In the genomic region with DNA sequence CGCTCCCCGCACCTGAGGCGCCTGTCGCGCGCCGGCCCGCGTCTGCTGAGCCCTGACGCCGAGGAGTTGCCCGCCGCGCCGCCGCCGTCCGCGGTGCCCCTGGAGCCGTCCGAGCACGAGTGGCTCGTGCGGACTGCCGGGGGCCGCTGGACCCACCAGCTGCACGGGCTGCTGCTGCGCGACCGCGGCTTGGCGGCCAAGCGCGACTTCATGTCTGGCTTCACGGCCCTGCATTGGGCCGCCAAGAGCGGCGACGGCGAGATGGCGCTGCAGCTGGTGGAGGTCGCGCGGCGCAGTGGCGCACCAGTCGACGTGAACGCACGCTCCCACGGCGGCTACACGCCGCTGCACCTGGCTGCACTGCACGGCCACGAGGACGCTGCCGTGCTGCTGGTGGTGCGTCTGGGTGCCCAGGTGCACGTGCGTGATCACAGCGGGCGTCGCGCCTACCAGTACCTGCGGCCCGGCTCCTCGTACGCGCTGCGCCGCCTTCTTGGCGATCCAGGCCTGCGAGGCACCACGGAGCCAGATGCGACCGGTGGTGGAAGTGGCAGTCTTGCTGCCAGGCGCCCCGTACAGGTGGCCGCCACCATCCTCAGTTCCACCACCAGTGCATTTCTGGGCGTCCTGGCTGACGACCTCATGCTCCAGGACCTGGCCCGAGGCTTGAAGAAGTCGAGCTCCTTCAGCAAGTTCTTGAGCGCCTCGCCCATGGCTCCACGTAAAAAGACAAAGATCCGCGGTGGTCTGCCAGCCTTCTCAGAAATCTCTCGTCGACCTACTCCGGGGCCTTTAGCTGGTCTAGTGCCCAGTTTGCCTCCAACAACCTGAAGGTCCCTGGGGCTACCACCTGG, we compare ENCODE assay signal across 11 cellular contexts. TPM values are rescaled to one million over a fixed set of nuclear protein-coding genes. Genes with fewer than 3 reads are reported as not detected.
DNase-seq lines count a peak whose midpoint lies in the region; ATAC-seq, FAIRE-seq and TF ChIP-seq lines count a peak whose summit lies in the region.
"Had no signal": no experiment of that assay in that cellular context is flagged by ENCODE, and none has a peak within 500 bp of the region (broad histone marks: within the 10 kb centered on the region; RNA-seq: fewer than 3 reads in every experiment).

No MANE protein-coding gene starts in this region.

- POLR2A ChIA-PET in MCF 10A (lab: Yijun Ruan, JAX), result interaction anchor here (0.6 to 1.3 kb wide), 5 partner anchors 14 to 58 kb away, joined by 3 to 5 read pairs (median 3); partner anchors contain the start of genes GDF9, SHROOM1 and UQCRQ
- POLR2A ChIA-PET in endothelial cell of umbilical vein (lab: Charles Lee), result interaction anchor here (1.2 kb wide), 1 partner anchor 15 kb away, joined by 3 read pairs; no protein-coding TSS in a partner anchor
- POLR2A ChIA-PET in naive thymus-derived CD8-positive, alpha-beta T cell (lab: Charles Lee), result interaction anchor here (1.5 to 2.0 kb wide), 2 partner anchors 14 to 77 kb away, joined by 3 to 4 read pairs; partner anchors contain the start of gene KIF3A
- POLR2A ChIA-PET in HEK293T (lab: Yijun Ruan, JAX), result interaction anchor here (1.1 to 1.8 kb wide), 3 partner anchors 14 to 52 kb away, joined by 3 to 8 read pairs (median 4); partner anchors contain the start of genes GDF9, SEPTIN8 and UQCRQ

- H3K4me3 ChIP-seq in mammary epithelial cell (replicated peaks in 1 of 3; ENCODE audit: insufficient read depth in 1 of 3, low read depth in 2 of 3, low read length in 3 of 3) (no peak overlapping the region), endothelial cell of umbilical vein (replicated peaks in 1 of 3; ENCODE audit: insufficient read depth in 1 of 3, low read depth in 1 of 3, low read length in 3 of 3) (peak overlapping the region in 1 of 3 experiments; percentile 11), upper lobe of right lung (peak overlapping the region; percentile 40)

- peaks cover 9% of the 10 kb centered on the region for H3K27me3 ChIP-seq in mammary epithelial cell (ENCODE audit: insufficient read depth, low read length)
- peaks cover 15 to 31% of the 10 kb centered on the region in 2 experiments for H3K27me3 ChIP-seq in endothelial cell of umbilical vein (ENCODE audit: control insufficient read depth in 2 of 2, insufficient read depth in 2 of 2, low read length in 2 of 2)
- H3K27me3 ChIP-seq in upper lobe of right lung, result peaks cover 32% of the 10 kb centered on the region

- H3K4me2 ChIP-seq in mammary epithelial cell (ENCODE audit: insufficient read depth, low read depth, low read length) (no peak overlapping the region), endothelial cell of umbilical vein (ENCODE audit: insufficient read depth, low read length) (no peak overlapping the region)

- BruUV-seq in MCF 10A (replicated peaks; lab: Mats Ljungman, UMichigan) (no TSS peak), mammary epithelial cell (replicated peaks; lab: Mats Ljungman, UMichigan) (no TSS peak), endothelial cell of umbilical vein (replicated peaks; lab: Mats Ljungman, UMichigan) (no TSS peak)

- H3K9me1 ChIP-seq in endothelial cell of umbilical vein (replicated peaks; ENCODE audit: control insufficient read depth, extremely low read depth, insufficient read depth, low read length), result no peaks in the 10 kb centered on the region

- DNase-seq in MCF 10A (ENCODE audit: unreplicated experiment) (no peak), mammary epithelial cell (no peak), endothelial cell of umbilical vein (ENCODE audit: low read depth, low spot score) (no peak), upper lobe of right lung (no peak), HEK293T (ENCODE audit: extremely low spot score) (no peak), SK-N-DZ (ENCODE audit: low spot score) (no peak)
- no peak for DNase-seq in naive thymus-derived CD8-positive, alpha-beta T cell
- DNase-seq in NK-92 treated with Interleukin-12 subunit alpha and Interleukin-12 subunit beta, amount 100 ng/mL, for 24 hours (lab: John Stamatoyannopoulos, UW), result no peak
- DNase-seq: NCI-H1105 treated with DMSO at 0.1 percent for 48 hours had no signal

- no peak overlapping the region for H3K27ac Mint-ChIP-seq in MCF 10A (ENCODE audit: low read depth, unreplicated experiment)
- H3K27ac Mint-ChIP-seq in naive thymus-derived CD8-positive, alpha-beta T cell, result no peak overlapping the region

- no peak for TF ChIP-seq POLR2A in endothelial cell of umbilical vein (IDR thresholded peaks at IDR 0.05; ENCODE audit: low read depth, low read length)

- H3K4me3 Mint-ChIP-seq in MCF 10A (ENCODE audit: unreplicated experiment), result peak overlapping the region; percentile 43
- H3K4me3 Mint-ChIP-seq in naive thymus-derived CD8-positive, alpha-beta T cell, result peak overlapping the region in 9 of 10 donors; percentile 46 to 72 (median 51)

- intact Hi-C loops in MCF 10A (cut with micrococcal nuclease) (no loop called here), mammary epithelial cell (cut with micrococcal nuclease) (no loop called here), endothelial cell of umbilical vein (cut with micrococcal nuclease) (loop anchor here (1.0 kb wide), 1 partner anchor 32 kb away; no protein-coding TSS in a partner anchor), upper lobe of right lung (cut with DNase I) (no loop called here)

- no peak overlapping the region for H3K27ac ChIP-seq in mammary epithelial cell (ENCODE audit: insufficient read depth, low read depth, low read length)
- H3K27ac ChIP-seq in endothelial cell of umbilical vein (ENCODE audit: insufficient read depth, low read depth, low read length), result no peak overlapping the region
- no peak overlapping the region for H3K27ac ChIP-seq in upper lobe of right lung

- ATAC-seq in naive thymus-derived CD8-positive, alpha-beta T cell, result no peak
- peak; percentile 4 for ATAC-seq in upper lobe of right lung

- H3K4me1 Mint-ChIP-seq in MCF 10A (ENCODE audit: insufficient read depth, unreplicated experiment), result peaks cover 4% of the 10 kb centered on the region
- peaks cover 9 to 19% (median 16%) of the 10 kb centered on the region in 4 donors for H3K4me1 Mint-ChIP-seq in naive thymus-derived CD8-positive, alpha-beta T cell

- no peaks in the 10 kb centered on the region for H3K36me3 ChIP-seq in mammary epithelial cell (ENCODE audit: insufficient read depth, low read length)
- H3K36me3 ChIP-seq in endothelial cell of umbilical vein (ENCODE audit: control insufficient read depth in 2 of 2, extremely low read depth in 1 of 2, insufficient read depth in 2 of 2, low read length in 2 of 2), result no peaks in the 10 kb centered on the region
- no peaks in the 10 kb centered on the region for H3K36me3 ChIP-seq in upper lobe of right lung

- no peaks in the 10 kb centered on the region for H4K20me1 ChIP-seq in mammary epithelial cell (ENCODE audit: insufficient read depth, low read length)
- no peaks in the 10 kb centered on the region for H4K20me1 ChIP-seq in endothelial cell of umbilical vein (replicated peaks; ENCODE audit: control insufficient read depth, extremely low read depth, insufficient read depth, low read length)

- H3K79me2 ChIP-seq in mammary epithelial cell (ENCODE audit: insufficient read depth, low read length) (no peaks in the 10 kb centered on the region), endothelial cell of umbilical vein (ENCODE audit: control insufficient read depth, insufficient read depth, low read length) (no peaks in the 10 kb centered on the region)

- dilution Hi-C loops in mammary epithelial cell (cut with HindIII; ENCODE audit: low sequenced_read_pairs) (no loop called here), endothelial cell of umbilical vein (cut with MboI; ENCODE audit: extremely low pct_ligation_motif_present, low sequenced_read_pairs) (no loop called here)

- peaks cover 6% of the 10 kb centered on the region for H3K36me3 Mint-ChIP-seq in MCF 10A (ENCODE audit: insufficient read depth, unreplicated experiment)
- no peaks in the 10 kb centered on the region for H3K36me3 Mint-ChIP-seq in naive thymus-derived CD8-positive, alpha-beta T cell

- CTCF ChIA-PET in MCF 10A (lab: Yijun Ruan, JAX) (interaction anchor here (0.6 to 1.6 kb wide), 5 partner anchors 11 to 288 kb away, joined by 3 to 11 read pairs (median 4); no protein-coding TSS in a partner anchor), mammary epithelial cell (lab: Charles Lee; ENCODE audit: low non-redundant PET) (interaction anchor here (0.6 kb wide), 1 partner anchor 401 kb away, joined by 7 read pairs; no protein-coding TSS in a partner anchor), endothelial cell of umbilical vein (lab: Charles Lee) (interaction anchor here (0.7 to 2.6 kb wide), 12 partner anchors 13 to 308 kb away, joined by 3 to 14 read pairs (median 4); partner anchors contain the start of genes CCNI2 and SHROOM1), HEK293T (lab: Yijun Ruan, JAX) (interaction anchor here (0.6 to 1.2 kb wide), 7 partner anchors 12 to 181 kb away, joined by 3 to 9 read pairs (median 3); partner anchors contain the start of gene GDF9)

- FAIRE-seq in endothelial cell of umbilical vein (lab: Jason Lieb, UNC), result no peak

- 93% methylated on average over 52 of the region's 92 CpGs for WGBS in mammary epithelial cell (ENCODE audit: low coverage, missing lambda C conversion rate)

- TF ChIP-seq CTCF in MCF 10A (IDR thresholded peaks at IDR 0.05; ENCODE audit: unreplicated experiment) (no peak), mammary epithelial cell (conservative IDR thresholded peaks at IDR 0.05 in 1 of 2, IDR thresholded peaks at IDR 0.05 in 1 of 2; ENCODE audit: extremely low read depth in 1 of 2, insufficient read depth in 1 of 2, low read depth in 1 of 2, low read length in 2 of 2) (no peak), endothelial cell of umbilical vein (IDR thresholded peaks at IDR 0.05; ENCODE audit: extremely low read depth in 1 of 2, insufficient read depth in 1 of 2, low read depth in 1 of 2, low read length in 2 of 2) (no peak), upper lobe of right lung (IDR thresholded peaks at IDR 0.05) (no peak)

- H3K9me3 Mint-ChIP-seq in MCF 10A (ENCODE audit: unreplicated experiment), result no peaks in the 10 kb centered on the region
- peaks cover 0 to 2% (median 0%) of the 10 kb centered on the region in 9 donors for H3K9me3 Mint-ChIP-seq in naive thymus-derived CD8-positive, alpha-beta T cell

- H3K4me1 ChIP-seq in mammary epithelial cell (ENCODE audit: insufficient read depth, low read length) (peaks cover 7% of the 10 kb centered on the region), endothelial cell of umbilical vein (ENCODE audit: control insufficient read depth, extremely low read depth, insufficient read depth, low read length) (no peaks in the 10 kb centered on the region), upper lobe of right lung (peaks cover 13% of the 10 kb centered on the region)

- H2AFZ ChIP-seq in mammary epithelial cell (ENCODE audit: low read depth, low read length), result no peak overlapping the region
- H2AFZ ChIP-seq in endothelial cell of umbilical vein (ENCODE audit: low read depth, low read length), result peak overlapping the region; percentile 76

- H3K9me3 ChIP-seq in mammary epithelial cell (replicated peaks; ENCODE audit: insufficient read depth, low read length) (no peaks in the 10 kb centered on the region), endothelial cell of umbilical vein (replicated peaks; ENCODE audit: control insufficient read depth, insufficient read depth, low read length) (no peaks in the 10 kb centered on the region), upper lobe of right lung (no peaks in the 10 kb centered on the region)

- H3K27me3 Mint-ChIP-seq in MCF 10A (ENCODE audit: insufficient read depth, unreplicated experiment), result peaks cover 30% of the 10 kb centered on the region
- H3K27me3 Mint-ChIP-seq in naive thymus-derived CD8-positive, alpha-beta T cell, result peaks cover 24 to 46% (median 39%) of the 10 kb centered on the region in 5 donors

- in situ Hi-C loops in mammary epithelial cell (cut with MboI; ENCODE audit: low sequenced_read_pairs in 2 of 2), result no loop called here

- no peak overlapping the region for H3K9ac ChIP-seq in mammary epithelial cell (ENCODE audit: insufficient read depth, low read length)
- no peak overlapping the region for H3K9ac ChIP-seq in endothelial cell of umbilical vein (replicated peaks; ENCODE audit: extremely low read depth, insufficient read depth, low read length)

RNA-seq across cellular contexts. Expression of gene SOWAHA, which starts 1.6 kb away (rescaled TPM):
- not detected in 2 replicates for total RNA-seq in MCF 10A (2022)
- not detected for total RNA-seq in mammary epithelial cell
- polyA plus RNA-seq in mammary epithelial cell, result 0.07 TPM
- polyA minus RNA-seq in mammary epithelial cell, result not detected
- total RNA-seq in endothelial cell of umbilical vein, result not detected in 2 replicates
- not detected in 2 replicates for polyA plus RNA-seq in endothelial cell of umbilical vein
- polyA plus RNA-seq in endothelial cell of umbilical vein (2011; cell fraction: cytosol; rRNA removed), result 0.01 TPM in 1 of 2 replicates, not detected in the other
- polyA plus RNA-seq in endothelial cell of umbilical vein (2011; cell fraction: nucleus; rRNA removed), result not detected in 2 replicates
- not detected in 2 replicates for polyA plus RNA-seq in endothelial cell of umbilical vein (2012)
- polyA minus RNA-seq in endothelial cell of umbilical vein, result not detected in 2 replicates
- polyA minus RNA-seq in endothelial cell of umbilical vein (2011; cell fraction: cytosol; rRNA and poly(A)+ RNA removed), result not detected
- polyA minus RNA-seq in endothelial cell of umbilical vein (2011; cell fraction: nucleus; rRNA and poly(A)+ RNA removed), result not detected in 2 replicates
- total RNA-seq in naive thymus-derived CD8-positive, alpha-beta T cell, result not detected
- polyA plus RNA-seq in naive thymus-derived CD8-positive, alpha-beta T cell, result not detected
- not detected for total RNA-seq in upper lobe of right lung
- 0.68 and 1.9 TPM in 2 replicates for polyA plus RNA-seq in SK-N-DZ (2014; cell fraction: cytosol; rRNA removed)
- 0.58 TPM in 1 of 2 replicates, not detected in the other for polyA plus RNA-seq in SK-N-DZ (2014; cell fraction: nucleus; rRNA removed)
- total RNA-seq: dermis blood vessel endothelial cell had no signal
- polyA plus RNA-seq: BJ had no signal

RNA-seq across cellular contexts. Expression of gene SHROOM1, which starts 15.8 kb away (rescaled TPM):
- total RNA-seq in MCF 10A (2022) (20.5 and 22.7 TPM in 2 replicates), mammary epithelial cell (10 to 100 TPM in 1 of 2 donors, 1 to 10 TPM in 1; 4.7 to 13.0 TPM), endothelial cell of umbilical vein (20.9 and 21.0 TPM in 2 replicates), upper lobe of right lung (24.2 TPM)
- polyA plus RNA-seq in mammary epithelial cell (5.7 TPM), endothelial cell of umbilical vein (12.8 and 13.0 TPM in 2 replicates)
- polyA minus RNA-seq in mammary epithelial cell (0.31 TPM), endothelial cell of umbilical vein (5.3 and 6.6 TPM in 2 replicates)
- 8.3 and 9.0 TPM in 2 replicates for polyA plus RNA-seq in endothelial cell of umbilical vein (2011; cell fraction: cytosol; rRNA removed)
- polyA plus RNA-seq in endothelial cell of umbilical vein (2011; cell fraction: nucleus; rRNA removed), result 25.4 and 29.9 TPM in 2 replicates
- polyA plus RNA-seq in endothelial cell of umbilical vein (2012), result 6.9 and 11.5 TPM in 2 replicates
- 5.3 TPM for polyA minus RNA-seq in endothelial cell of umbilical vein (2011; cell fraction: cytosol; rRNA and poly(A)+ RNA removed)
- 7.0 and 11.0 TPM in 2 replicates for polyA minus RNA-seq in endothelial cell of umbilical vein (2011; cell fraction: nucleus; rRNA and poly(A)+ RNA removed)
- not detected for total RNA-seq in naive thymus-derived CD8-positive, alpha-beta T cell
- not detected for polyA plus RNA-seq in naive thymus-derived CD8-positive, alpha-beta T cell
- 2.8 and 3.6 TPM in 2 replicates for polyA plus RNA-seq in SK-N-DZ (2014; cell fraction: cytosol; rRNA removed)
- polyA plus RNA-seq in SK-N-DZ (2014; cell fraction: nucleus; rRNA removed), result 3.9 and 13.1 TPM in 2 replicates

RNA-seq across cellular contexts. Expression of gene SEPTIN8, which starts 37.6 kb away (rescaled TPM):
- total RNA-seq in MCF 10A (2022), result 34.8 and 53.1 TPM in 2 replicates
- 10 to 100 TPM; 41.0 to 57.5 TPM for total RNA-seq in mammary epithelial cell
- polyA plus RNA-seq in mammary epithelial cell, result 46.4 TPM
- polyA minus RNA-seq in mammary epithelial cell, result 69.7 TPM
- total RNA-seq in endothelial cell of umbilical vein, result 77.2 and 82.1 TPM in 2 replicates
- polyA plus RNA-seq in endothelial cell of umbilical vein, result 45.3 and 56.6 TPM in 2 replicates
- 56.2 and 59.9 TPM in 2 replicates for polyA plus RNA-seq in endothelial cell of umbilical vein (2011; cell fraction: cytosol; rRNA removed)
- polyA plus RNA-seq in endothelial cell of umbilical vein (2011; cell fraction: nucleus; rRNA removed), result 169 and 191 TPM in 2 replicates
- polyA plus RNA-seq in endothelial cell of umbilical vein (2012), result 64.5 and 64.8 TPM in 2 replicates
- 74.2 and 83.0 TPM in 2 replicates for polyA minus RNA-seq in endothelial cell of umbilical vein
- 8.4 TPM for polyA minus RNA-seq in endothelial cell of umbilical vein (2011; cell fraction: cytosol; rRNA and poly(A)+ RNA removed)
- polyA minus RNA-seq in endothelial cell of umbilical vein (2011; cell fraction: nucleus; rRNA and poly(A)+ RNA removed), result 39.0 and 42.6 TPM in 2 replicates
- total RNA-seq in naive thymus-derived CD8-positive, alpha-beta T cell, result 1 to 10 TPM; 5.8 to 6.6 TPM
- polyA plus RNA-seq in naive thymus-derived CD8-positive, alpha-beta T cell, result 1 to 10 TPM in 2 of 3 donors, under 1 TPM in 1; 0.82 to 1.2 (median 1.1) TPM
- 42.6 TPM for total RNA-seq in upper lobe of right lung
- polyA plus RNA-seq in SK-N-DZ (2014; cell fraction: cytosol; rRNA removed), result 32.3 and 32.6 TPM in 2 replicates
- 84.5 and 109 TPM in 2 replicates for polyA plus RNA-seq in SK-N-DZ (2014; cell fraction: nucleus; rRNA removed)

RNA-seq across cellular contexts. Expression of gene GDF9, which starts 51.6 kb away (rescaled TPM):
- total RNA-seq in MCF 10A (2022) (0.51 and 0.79 TPM in 2 replicates), mammary epithelial cell (under 1 TPM; 0.50 to 0.66 TPM), endothelial cell of umbilical vein (0.32 TPM in 1 of 2 replicates, not detected in the other), upper lobe of right lung (0.46 TPM)
- polyA plus RNA-seq in mammary epithelial cell (0.25 TPM), endothelial cell of umbilical vein (0.07 and 0.24 TPM in 2 replicates)
- polyA minus RNA-seq in mammary epithelial cell (not detected), endothelial cell of umbilical vein (0.15 and 0.19 TPM in 2 replicates)
- 0.04 and 0.08 TPM in 2 replicates for polyA plus RNA-seq in endothelial cell of umbilical vein (2011; cell fraction: cytosol; rRNA removed)
- polyA plus RNA-seq in endothelial cell of umbilical vein (2011; cell fraction: nucleus; rRNA removed), result 0.14 and 0.45 TPM in 2 replicates
- 0.09 TPM in 1 of 2 replicates, not detected in the other for polyA plus RNA-seq in endothelial cell of umbilical vein (2012)
- polyA minus RNA-seq in endothelial cell of umbilical vein (2011; cell fraction: cytosol; rRNA and poly(A)+ RNA removed), result not detected
- polyA minus RNA-seq in endothelial cell of umbilical vein (2011; cell fraction: nucleus; rRNA and poly(A)+ RNA removed), result 1.4 and 1.8 TPM in 2 replicates
- 1 to 10 TPM; 1.2 to 1.7 TPM for total RNA-seq in naive thymus-derived CD8-positive, alpha-beta T cell
- polyA plus RNA-seq in naive thymus-derived CD8-positive, alpha-beta T cell, result under 1 TPM in 2 of 3 donors, not detected in 1; 0.30 to 0.45 TPM
- polyA plus RNA-seq in SK-N-DZ (2014; cell fraction: cytosol; rRNA removed), result 1.2 and 2.4 TPM in 2 replicates
- 3.5 and 3.7 TPM in 2 replicates for polyA plus RNA-seq in SK-N-DZ (2014; cell fraction: nucleus; rRNA removed)
- total RNA-seq: dermis blood vessel endothelial cell had no signal

RNA-seq across cellular contexts. Expression of gene UQCRQ, which starts 51.8 kb away (rescaled TPM):
- 974 and 1,181 TPM in 2 replicates for total RNA-seq in MCF 10A (2022)
- 100 to 1,000 TPM in 1 of 2 donors, 10 to 100 TPM in 1; 45.3 to 461 TPM for total RNA-seq in mammary epithelial cell
- polyA plus RNA-seq in mammary epithelial cell, result 192 TPM
- polyA minus RNA-seq in mammary epithelial cell, result 19.3 TPM
- total RNA-seq in endothelial cell of umbilical vein, result 390 and 458 TPM in 2 replicates
- 246 and 263 TPM in 2 replicates for polyA plus RNA-seq in endothelial cell of umbilical vein
- polyA plus RNA-seq in endothelial cell of umbilical vein (2011; cell fraction: cytosol; rRNA removed), result 280 and 312 TPM in 2 replicates
- 72.0 and 114 TPM in 2 replicates for polyA plus RNA-seq in endothelial cell of umbilical vein (2011; cell fraction: nucleus; rRNA removed)
- 329 and 394 TPM in 2 replicates for polyA plus RNA-seq in endothelial cell of umbilical vein (2012)
- polyA minus RNA-seq in endothelial cell of umbilical vein, result 30.1 and 50.5 TPM in 2 replicates
- 61.8 TPM for polyA minus RNA-seq in endothelial cell of umbilical vein (2011; cell fraction: cytosol; rRNA and poly(A)+ RNA removed)
- 16.8 and 20.5 TPM in 2 replicates for polyA minus RNA-seq in endothelial cell of umbilical vein (2011; cell fraction: nucleus; rRNA and poly(A)+ RNA removed)
- total RNA-seq in naive thymus-derived CD8-positive, alpha-beta T cell, result 100 to 1,000 TPM; 101 to 114 TPM
- polyA plus RNA-seq in naive thymus-derived CD8-positive, alpha-beta T cell, result 100 to 1,000 TPM; 594 to 702 (median 638) TPM
- total RNA-seq in upper lobe of right lung, result 256 TPM
- polyA plus RNA-seq in SK-N-DZ (2014; cell fraction: cytosol; rRNA removed), result 304 and 322 TPM in 2 replicates
- polyA plus RNA-seq in SK-N-DZ (2014; cell fraction: nucleus; rRNA removed), result 263 and 295 TPM in 2 replicates
